ENCODE assay signal across 9 cellular contexts in the genomic region with DNA sequence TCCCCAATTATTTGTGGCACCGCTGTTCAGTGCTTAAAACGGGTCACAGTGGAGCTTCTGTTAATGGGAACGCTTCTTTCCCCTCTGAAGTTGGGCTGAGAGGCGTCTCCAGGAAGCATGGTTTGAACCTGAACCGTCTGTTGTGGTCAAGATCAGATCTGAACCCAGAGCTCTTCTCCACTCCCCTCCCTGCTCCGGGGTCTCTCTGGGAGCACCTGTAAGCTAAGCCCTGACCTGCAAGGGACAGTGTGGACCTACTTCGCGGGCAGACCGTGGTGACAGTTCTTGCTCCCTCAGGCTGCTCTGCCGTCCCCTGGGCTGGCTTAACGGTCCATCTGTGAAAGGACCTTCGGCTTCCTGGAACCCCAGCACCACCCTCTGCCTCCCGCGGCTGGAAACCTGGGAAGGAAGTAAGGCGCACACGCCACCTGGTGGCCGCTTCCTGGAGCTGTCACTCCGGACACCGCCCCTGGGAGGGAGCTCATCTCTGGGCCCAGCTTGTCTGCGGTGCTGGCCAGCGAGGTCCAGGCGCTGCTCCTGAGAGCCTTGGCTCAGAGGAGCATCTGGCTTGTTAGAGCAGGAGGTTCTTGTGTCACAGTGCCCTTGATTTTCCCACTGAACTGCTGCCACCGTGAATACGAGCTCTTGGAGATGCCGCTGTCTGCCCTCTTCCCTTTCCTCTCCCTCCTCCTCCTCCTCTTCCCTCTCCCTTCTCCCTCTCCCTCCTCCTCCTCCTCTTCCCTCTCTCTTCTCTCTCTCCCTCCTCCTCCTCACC.
DNase-seq lines count a peak whose midpoint lies in the region.
"Had no signal": no experiment of that assay in that cellular context is flagged by ENCODE, and none has a peak within 500 bp of the region (broad histone marks: within the 10 kb centered on the region; RNA-seq: fewer than 3 reads in every experiment).

No MANE protein-coding gene starts in this region.

- H3K4me1 ChIP-seq in GM23248 (ENCODE audit: insufficient read depth) (no peaks in the 10 kb centered on the region), iPS-18a (ENCODE audit: control insufficient read depth, low read depth, low read length) (peaks cover 3% of the 10 kb centered on the region)

- no peaks in the 10 kb centered on the region for H3K27me3 ChIP-seq in GM23248 (replicated peaks; ENCODE audit: insufficient read depth)
- H3K27me3 ChIP-seq in iPS-18a (ENCODE audit: control insufficient read depth, insufficient read depth, low read length): no peaks in the 10 kb centered on the region

- 13 to 14% methylated on average over 22 to 24 of the region's 25 CpGs for WGBS in GM23248 (ENCODE audit: low coverage in 1 of 2, low lambda C conversion rate in 2 of 2, missing lambda C conversion rate in 2 of 2), 2 experiments

- H3K79me2 ChIP-seq in GM23248 (ENCODE audit: insufficient read depth): no peaks in the 10 kb centered on the region

- H3K4me3 ChIP-seq in GM23248 (no peak overlapping the region), iPS-18a (ENCODE audit: low read length) (peak overlapping the region; percentile 52)

- peaks cover 23% of the 10 kb centered on the region for H3K27me3 Mint-ChIP-seq in activated naive CD8-positive, alpha-beta T cell treated with anti-CD3 and anti-CD28 coated beads for 36 hours

- no peak overlapping the region for H3K4me2 ChIP-seq in GM23248 (ENCODE audit: unreplicated experiment)

- no peaks in the 10 kb centered on the region for H3K36me3 Mint-ChIP-seq in activated naive CD8-positive, alpha-beta T cell treated with anti-CD3 and anti-CD28 coated beads for 36 hours

- no peaks in the 10 kb centered on the region for H3K9me3 Mint-ChIP-seq in activated naive CD8-positive, alpha-beta T cell treated with anti-CD3 and anti-CD28 coated beads for 36 hours

- in situ Hi-C loops in GM23248 (cut with MboI): no loop called here

- H3K27ac Mint-ChIP-seq in activated naive CD8-positive, alpha-beta T cell treated with anti-CD3 and anti-CD28 coated beads for 36 hours: no peak overlapping the region
- H3K27ac Mint-ChIP-seq: T-helper 17 cell had no signal

- DNase-seq in DMS153 treated with DMSO at 0.1 percent for 48 hours (lab: John Stamatoyannopoulos, UW; ENCODE audit: unreplicated experiment): peak; percentile 79
- peak; percentile 55 for DNase-seq in GM23248
- peak; percentile 61 for DNase-seq in NCI-H69 (lab: John Stamatoyannopoulos, UW)
- peak; percentile 31 for DNase-seq in activated naive CD8-positive, alpha-beta T cell treated with anti-CD3 and anti-CD28 coated beads for 36 hours
- peak; percentile 14 to 43 for DNase-seq in stimulated activated CD4-positive, alpha-beta T cell treated with anti-CD3 and anti-CD28 coated beads, Interleukin-2, amount 100 ng/mL, for 48 hours
- no peak for DNase-seq in T1000 (lab: John Stamatoyannopoulos, UW)
- no peak for DNase-seq in HPDE6-E6E7 (ENCODE audit: extremely low spot score)

- no peaks in the 10 kb centered on the region for H3K4me1 Mint-ChIP-seq in activated naive CD8-positive, alpha-beta T cell treated with anti-CD3 and anti-CD28 coated beads for 36 hours

- H3F3A ChIP-seq in GM23248 (ENCODE audit: insufficient read depth): no peaks in the 10 kb centered on the region

- H2AFZ ChIP-seq in GM23248: no peak overlapping the region

- H3K9ac ChIP-seq in GM23248 (no peak overlapping the region), iPS-18a (ENCODE audit: low read length) (no peak overlapping the region)

- H3K9me3 ChIP-seq in GM23248 (ENCODE audit: low read depth): no peaks in the 10 kb centered on the region
- H3K9me3 ChIP-seq in iPS-18a (ENCODE audit: control insufficient read depth, low read depth, low read length): no peaks in the 10 kb centered on the region

- H3K36me3 ChIP-seq in GM23248 (ENCODE audit: low read depth): no peaks in the 10 kb centered on the region
- no peaks in the 10 kb centered on the region for H3K36me3 ChIP-seq in iPS-18a (ENCODE audit: control insufficient read depth, low read depth, low read length)

- H3K27ac ChIP-seq in GM23248 (no peak overlapping the region), iPS-18a (ENCODE audit: low read length) (no peak overlapping the region)

- no peaks in the 10 kb centered on the region for H4K20me1 ChIP-seq in GM23248 (ENCODE audit: insufficient read depth)

- H3K4me3 Mint-ChIP-seq in activated naive CD8-positive, alpha-beta T cell treated with anti-CD3 and anti-CD28 coated beads for 36 hours: no peak overlapping the region
- H3K4me3 Mint-ChIP-seq: T-helper 17 cell had no signal

- H3K9me2 ChIP-seq in GM23248 (ENCODE audit: insufficient read depth): no peaks in the 10 kb centered on the region

Comparison
In these comparisons a context has a peak if more than half of its experiments do, and no peak if none do; other contexts are left out.
1. DNase-seq: peak in DMS153 treated with DMSO at 0.1 percent for 48 hours (single experiment), GM23248 (single experiment), NCI-H69 (single experiment), activated naive CD8-positive, alpha-beta T cell treated with anti-CD3 and anti-CD28 coated beads for 36 hours (single experiment) and stimulated activated CD4-positive, alpha-beta T cell treated with anti-CD3 and anti-CD28 coated beads, Interleukin-2, amount 100 ng/mL, for 48 hours (2 of 2); none in T1000 (single experiment) and HPDE6-E6E7 (single experiment).